Comparison of ENCODE assay signal across 10 cellular contexts in the genomic region with DNA sequence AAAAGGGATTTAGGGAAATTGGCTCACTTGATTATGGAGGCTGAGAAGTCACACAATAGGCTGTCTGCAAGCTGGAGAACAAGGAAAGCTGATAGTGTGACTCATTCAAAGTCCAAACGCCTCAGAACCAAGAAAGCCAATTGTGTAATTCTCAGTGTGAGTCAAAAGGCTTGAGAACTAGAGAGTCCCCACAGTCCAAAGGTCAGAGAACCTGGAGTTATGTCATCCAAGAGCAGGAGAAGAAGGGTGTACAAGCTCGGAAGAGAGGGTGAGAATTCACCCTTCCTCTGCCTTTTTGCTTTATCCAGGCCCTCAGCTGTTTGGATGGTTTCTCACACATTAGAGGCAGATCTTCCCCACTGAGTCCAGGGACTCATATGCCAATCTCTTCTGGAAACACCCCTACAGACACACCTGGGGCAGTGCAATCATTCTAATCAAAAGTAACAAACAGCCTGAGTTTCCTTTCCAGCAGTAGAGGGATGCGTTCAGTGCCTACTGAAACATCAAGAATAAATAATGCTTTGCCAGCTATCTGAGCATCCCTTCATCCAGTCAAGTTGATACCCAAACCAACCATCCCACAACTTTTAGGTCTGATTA.
A peak's percentile ranks its signal among the peaks of the same experiment; 100 is the strongest.
DNase-seq lines count a peak whose midpoint lies in the region; ATAC-seq, FAIRE-seq and TF ChIP-seq lines count a peak whose summit lies in the region.
"Had no signal": no experiment of that assay in that cellular context is flagged by ENCODE, and none has a peak within 500 bp of the region (broad histone marks: within the 10 kb centered on the region; RNA-seq: fewer than 3 reads in every experiment).

No MANE protein-coding gene starts in this region.

- no peaks in the 10 kb centered on the region for H3K36me3 ChIP-seq in IMR-90 (ENCODE audit: control insufficient read depth, insufficient read depth, low read length)
- H3K36me3 ChIP-seq in GM12878 (ENCODE audit: control insufficient read depth in 2 of 2, insufficient read depth in 2 of 2, low read length in 1 of 2): no peaks in the 10 kb centered on the region
- no peaks in the 10 kb centered on the region for H3K36me3 ChIP-seq in lung (ENCODE audit: control insufficient read depth in 2 of 2, insufficient read depth in 2 of 2, low read length in 2 of 2)
- H3K36me3 ChIP-seq in kidney (ENCODE audit: control insufficient read depth in 1 of 2, insufficient read depth in 2 of 2, low read length in 2 of 2): no peaks in the 10 kb centered on the region

- ATAC-seq in IMR-90 (ENCODE audit: low read depth) (peak; percentile 53), GM12878 (peak; percentile 80), lung (ENCODE audit: insufficient read depth, low FRiP score) (peak; percentile 58), HG02798 (IDR thresholded peaks at IDR 0.05; ENCODE audit: poor library complexity, unreplicated experiment) (no peak)
- ATAC-seq: Panc1 had no signal

- no peak overlapping the region for H3K9ac ChIP-seq in IMR-90 (ENCODE audit: low read depth, low read length)
- no peak overlapping the region for H3K9ac ChIP-seq in GM12878 (ENCODE audit: control insufficient read depth, insufficient read depth, low read length)
- H3K9ac ChIP-seq in kidney (ENCODE audit: low read length in 2 of 2): no peak overlapping the region

- no peak overlapping the region for H2BK120ac ChIP-seq in IMR-90 (ENCODE audit: low read depth, low read length)

- WGBS in IMR-90 (ENCODE audit: extremely low coverage in 2 of 2, insufficient read length in 1 of 2), 2 experiments: no CpG with 5 or more reads among the region's 3 CpGs
- WGBS in GM12878 (ENCODE audit: insufficient coverage, insufficient replicate concordance, low lambda C conversion rate, missing lambda C conversion rate): 38% methylated on average over 3 of the region's 3 CpGs
- WGBS in lung, 2 donors: 46 to 59% methylated on average over 3 of the region's 3 CpGs

- TF ChIP-seq POLR2A in IMR-90 (IDR thresholded peaks at IDR 0.05; ENCODE audit: low read depth, low read length) (no peak), GM12878 (IDR thresholded peaks at IDR 0.05; ENCODE audit: low read depth, low read length) (no peak)

- H3K4me3 Mint-ChIP-seq in Calu3 (ENCODE audit: low read depth, unreplicated experiment) (peak overlapping the region; percentile 5), nephron progenitor cell (no peak overlapping the region)
- H3K4me3 Mint-ChIP-seq: memory B cell had no signal

- CTCF ChIA-PET in Calu3 (lab: Charles Lee): no interaction called here
- CTCF ChIA-PET in IMR-90 (lab: Yijun Ruan, JAX): interaction anchor here (1.0 kb wide), 1 partner anchor 28 kb away, joined by 3 read pairs; no protein-coding TSS in a partner anchor
- CTCF ChIA-PET in GM12878 (lab: Yijun Ruan, JAX): interaction anchor here (1.7 kb wide), 1 partner anchor 19 kb away, joined by 4 read pairs; no protein-coding TSS in a partner anchor

- no peak overlapping the region for H3K4ac ChIP-seq in IMR-90 (ENCODE audit: low read depth, low read length)

- POLR2A ChIA-PET in IMR-90 (lab: Charles Lee; ENCODE audit: unreplicated experiment) (no interaction called here), GM12878 (lab: Charles Lee) (interaction anchor here (1.0 kb wide), 1 partner anchor 14 kb away, joined by 3 read pairs; no protein-coding TSS in a partner anchor)

- dilution Hi-C loops in IMR-90 (cut with HindIII; ENCODE audit: low sequenced_read_pairs, unreplicated experiment): no loop called here

- H2BK20ac ChIP-seq in IMR-90 (ENCODE audit: low read depth, low read length): no peak overlapping the region

- H3K4me2 ChIP-seq in IMR-90 (ENCODE audit: low read depth, low read length): no peak overlapping the region
- no peak overlapping the region for H3K4me2 ChIP-seq in GM12878 (ENCODE audit: control insufficient read depth, insufficient read depth)

- no peak for TF ChIP-seq RAD21 in IMR-90 (IDR thresholded peaks at IDR 0.05; ENCODE audit: low read length)
- no peak for TF ChIP-seq RAD21 in GM12878 (IDR thresholded peaks at IDR 0.05; ENCODE audit: insufficient read depth, low read depth, low read length)

- H3K9me3 Mint-ChIP-seq in Calu3 (ENCODE audit: low read depth, unreplicated experiment) (no peaks in the 10 kb centered on the region), nephron progenitor cell (no peaks in the 10 kb centered on the region)
- H3K9me3 Mint-ChIP-seq: memory B cell had no signal

- no peaks in the 10 kb centered on the region for H3K27me3 Mint-ChIP-seq in Calu3 (ENCODE audit: unreplicated experiment)
- H3K27me3 Mint-ChIP-seq in nephron progenitor cell (ENCODE audit: low read depth, poor library complexity): no peaks in the 10 kb centered on the region

- H3K27ac Mint-ChIP-seq in Calu3 (ENCODE audit: unreplicated experiment) (peak overlapping the region; percentile 19), nephron progenitor cell (no peak overlapping the region)
- H3K27ac Mint-ChIP-seq: memory B cell had no signal

- DNase-seq in Calu3 (peak; percentile 56), IMR-90 (peak; percentile 69), GM12878 (ENCODE audit: low read depth, low spot score) (no peak), lung (ENCODE audit: low spot score) (no peak), nephron progenitor cell (no peak), SHP77 treated with DMSO at 0.1 percent for 48 hours (lab: John Stamatoyannopoulos, UW) (no peak), kidney (no peak)

- H4K20me1 ChIP-seq in IMR-90 (ENCODE audit: insufficient read depth, low read length) (no peaks in the 10 kb centered on the region), GM12878 (ENCODE audit: control insufficient read depth, insufficient read depth) (no peaks in the 10 kb centered on the region)

- no peaks in the 10 kb centered on the region for H3K79me2 ChIP-seq in GM12878 (ENCODE audit: control insufficient read depth, insufficient read depth, low read length)

- H3K4me3 ChIP-seq in IMR-90 (ENCODE audit: insufficient read depth, low read depth, low read length) (no peak overlapping the region), GM12878 (no peak overlapping the region), lung (no peak overlapping the region), kidney (ENCODE audit: low read length in 2 of 2) (no peak overlapping the region)

- SMC1A ChIA-PET in GM12878 (lab: Charles Lee; ENCODE audit: uncharacterized antibody, unreplicated experiment): interaction anchor here (0.6 to 2.2 kb wide), 6 partner anchors 19 to 1588 kb away, joined by 3 to 10 read pairs (median 4); no protein-coding TSS in a partner anchor

- H4K91ac ChIP-seq in IMR-90 (ENCODE audit: insufficient read depth, low read depth, low read length): no peak overlapping the region

- H3K36me3 Mint-ChIP-seq in Calu3 (ENCODE audit: insufficient read depth, unreplicated experiment): no peaks in the 10 kb centered on the region
- no peaks in the 10 kb centered on the region for H3K36me3 Mint-ChIP-seq in nephron progenitor cell (ENCODE audit: low read depth)
- H3K36me3 Mint-ChIP-seq: memory B cell had no signal

- no peak overlapping the region for H2AK5ac ChIP-seq in IMR-90 (ENCODE audit: low read depth, low read length)

- no peak overlapping the region for H4K5ac ChIP-seq in IMR-90 (ENCODE audit: low read depth, low read length)

- no peak overlapping the region for H2BK5ac ChIP-seq in IMR-90 (ENCODE audit: low read depth, low read length, poor library complexity, severe bottlenecking)

- H3K27me3 ChIP-seq in IMR-90 (ENCODE audit: control insufficient read depth, insufficient read depth, low read length) (no peaks in the 10 kb centered on the region), GM12878 (replicated peaks in 1 of 2; ENCODE audit: control insufficient read depth in 2 of 2, insufficient read depth in 2 of 2, low read length in 1 of 2) (no peaks in the 10 kb centered on the region; a peak in 2 of 4 replicates), lung (ENCODE audit: control insufficient read depth, insufficient read depth) (no peaks in the 10 kb centered on the region)

- H3K27ac ChIP-seq in IMR-90 (ENCODE audit: insufficient read depth, low read length): no peak overlapping the region
- no peak overlapping the region for H3K27ac ChIP-seq in GM12878 (ENCODE audit: control insufficient read depth, insufficient read depth)
- no peak overlapping the region for H3K27ac ChIP-seq in lung (ENCODE audit: low read depth in 1 of 2, low read length in 1 of 2)
- H3K27ac ChIP-seq in kidney (ENCODE audit: low read depth in 2 of 2, low read length in 2 of 2): no peak overlapping the region

- intact Hi-C loops in Calu3 (cut with micrococcal nuclease; ENCODE audit: unreplicated experiment) (loop anchor here (5.0 to 10.0 kb wide), 2 partner anchors 46 to 141 kb away; no protein-coding TSS in a partner anchor), IMR-90 (cut with micrococcal nuclease) (no loop called here), GM12878 (cut with micrococcal nuclease; ENCODE audit: unreplicated experiment) (no loop called here), kidney (cut with DNase I) (no loop called here)

- TF ChIP-seq CTCF in Calu3 (IDR thresholded peaks at IDR 0.05; ENCODE audit: unreplicated experiment) (no peak), IMR-90 (conservative IDR thresholded peaks at IDR 0.05; ENCODE audit: low read depth, low read length) (no peak), GM12878 (IDR thresholded peaks at IDR 0.05 in 2 of 3, conservative IDR thresholded peaks at IDR 0.05 in 1 of 3; ENCODE audit: control insufficient read depth in 2 of 3, extremely low read depth in 1 of 3, insufficient read depth in 1 of 3, low read depth in 3 of 3, low read length in 3 of 3) (no peak), lung (IDR thresholded peaks at IDR 0.05; ENCODE audit: control extremely low read depth, extremely low read depth) (no peak), nephron progenitor cell (IDR thresholded peaks at IDR 0.05) (no peak), kidney (IDR thresholded peaks at IDR 0.05; ENCODE audit: borderline replicate concordance, extremely low read depth, insufficient read depth) (no peak)

- TF ChIP-seq EP300 in GM12878 (IDR thresholded peaks at IDR 0.05; ENCODE audit: borderline replicate concordance in 1 of 2, control insufficient read depth in 1 of 2, low read depth in 2 of 2, low read length in 2 of 2): no peak

- H2AFZ ChIP-seq in IMR-90 (replicated peaks; ENCODE audit: low read length, poor library complexity) (no peak overlapping the region), GM12878 (ENCODE audit: control insufficient read depth, low read depth, low read length) (no peak overlapping the region)

- H3K9me3 ChIP-seq in IMR-90 (ENCODE audit: control insufficient read depth, insufficient read depth, low read length): no peaks in the 10 kb centered on the region
- no peaks in the 10 kb centered on the region for H3K9me3 ChIP-seq in GM12878 (replicated peaks; ENCODE audit: control insufficient read depth, insufficient read depth, low read length)
- no peaks in the 10 kb centered on the region for H3K9me3 ChIP-seq in lung (ENCODE audit: control insufficient read depth in 2 of 2, insufficient read depth in 1 of 2, low read length in 1 of 2)
- H3K9me3 ChIP-seq in kidney (ENCODE audit: control insufficient read depth in 1 of 2, low read length in 2 of 2): no peaks in the 10 kb centered on the region

- no peak overlapping the region for H3K18ac ChIP-seq in IMR-90 (ENCODE audit: low read depth, low read length)

- H2AK9ac ChIP-seq in IMR-90 (replicated peaks; ENCODE audit: low read depth, low read length, poor library complexity): no peak overlapping the region

- H3K4me1 Mint-ChIP-seq in Calu3 (ENCODE audit: low read depth, unreplicated experiment): peaks cover 23% of the 10 kb centered on the region
- no peaks in the 10 kb centered on the region for H3K4me1 Mint-ChIP-seq in nephron progenitor cell

- FAIRE-seq in GM12878 (lab: Jason Lieb, UNC): no peak
- FAIRE-seq in kidney (lab: Jason Lieb, UNC): no peak

- no peaks in the 10 kb centered on the region for H3K79me1 ChIP-seq in IMR-90 (ENCODE audit: low read depth in 1 of 2, low read length in 2 of 2)

- no peak overlapping the region for H3K14ac ChIP-seq in IMR-90 (replicated peaks; ENCODE audit: low read depth, low read length)

- in situ Hi-C loops in IMR-90 (cut with MboI; ENCODE audit: low sequenced_read_pairs): no loop called here
- in situ Hi-C loops in GM12878 (cut with MboI): no loop called here

- RAD21 ChIA-PET in GM12878 (lab: Charles Lee; ENCODE audit: unreplicated experiment): interaction anchor here (1.1 to 1.6 kb wide), 3 partner anchors 19 to 71 kb away, joined by 3 to 6 read pairs (median 4); no protein-coding TSS in a partner anchor

- BruUV-seq in Calu3 (replicated peaks; lab: Mats Ljungman, UMichigan) (no TSS peak), IMR-90 (replicated peaks; lab: Mats Ljungman, UMichigan) (no TSS peak), GM12878 (replicated peaks; lab: Mats Ljungman, UMichigan) (no TSS peak)

- H2BK15ac ChIP-seq in IMR-90 (ENCODE audit: low read depth, low read length): no peak overlapping the region

- H4K8ac ChIP-seq in IMR-90 (ENCODE audit: low read depth in 2 of 2, low read length in 2 of 2): no peak overlapping the region

- H3K4me1 ChIP-seq in IMR-90 (ENCODE audit: control insufficient read depth, insufficient read depth, low read length) (no peaks in the 10 kb centered on the region), GM12878 (ENCODE audit: control insufficient read depth, insufficient read depth, low read length) (no peaks in the 10 kb centered on the region), lung (ENCODE audit: control insufficient read depth in 2 of 2, insufficient read depth in 2 of 2, low read length in 2 of 2) (no peaks in the 10 kb centered on the region), kidney (ENCODE audit: control insufficient read depth in 1 of 2, insufficient read depth in 1 of 2, low read depth in 1 of 2, low read length in 2 of 2) (no peaks in the 10 kb centered on the region)

- no peak overlapping the region for H3K56ac ChIP-seq in IMR-90 (ENCODE audit: extremely low read depth, insufficient read depth, low read length)

- H3K23ac ChIP-seq in IMR-90 (ENCODE audit: low read depth, low read length): no peak overlapping the region

- H3K9me1 ChIP-seq in IMR-90 (ENCODE audit: insufficient read depth, low read length): no peaks in the 10 kb centered on the region

Comparison
In these comparisons a context has a peak if more than half of its experiments do, and no peak if none do; other contexts are left out.
1. DNase-seq: peak in Calu3 (single experiment) and IMR-90 (single experiment); none in GM12878 (single experiment), lung (single experiment), nephron progenitor cell (single experiment), SHP77 treated with DMSO at 0.1 percent for 48 hours (single experiment) and kidney (single experiment).